Comparison of ENCODE assay signal across 22 cellular contexts in the genomic region with DNA sequence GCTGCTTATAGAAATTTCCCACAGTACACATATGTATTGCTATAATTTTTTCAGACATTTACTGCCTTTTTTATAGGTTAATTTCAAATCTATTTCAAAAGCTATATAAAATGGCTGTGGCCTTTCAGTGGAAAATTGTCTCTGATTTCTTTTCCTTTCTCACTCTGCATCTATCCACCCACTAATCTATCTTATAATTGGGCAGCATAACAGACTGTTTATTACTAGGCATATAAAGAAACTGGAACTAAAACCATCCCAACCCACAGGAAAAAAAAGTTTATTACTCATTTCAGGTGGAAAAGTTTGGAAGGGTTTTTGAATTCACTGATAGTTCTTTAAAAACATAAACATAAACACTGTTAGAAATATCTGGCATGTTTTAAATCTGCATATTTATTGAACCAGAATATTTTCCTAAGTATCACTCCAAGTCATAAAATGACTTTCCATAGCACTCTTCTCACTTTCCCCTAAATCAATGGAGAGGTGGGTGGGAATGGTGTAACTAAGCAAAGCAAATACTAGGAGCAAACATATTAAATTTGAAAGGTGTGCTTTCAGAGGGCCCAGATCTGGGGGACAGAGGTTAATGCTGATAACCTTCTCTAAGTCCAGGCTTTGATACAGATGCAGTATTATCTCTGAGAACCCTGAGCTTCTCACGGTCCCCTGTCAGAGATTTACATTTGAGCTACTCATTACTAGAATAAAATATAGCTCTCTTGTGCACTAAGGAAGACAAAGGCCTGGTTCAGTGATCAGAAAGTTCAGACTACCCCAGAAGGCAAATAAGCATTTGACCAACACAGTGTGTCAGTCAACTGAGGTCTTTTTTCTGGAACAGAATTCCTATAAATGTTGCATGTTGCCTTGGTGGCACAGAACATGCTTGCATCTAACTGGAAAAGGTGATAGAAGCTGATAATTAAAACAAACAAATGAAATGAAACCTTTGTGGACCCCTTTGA.
DNase-seq lines count a peak whose midpoint lies in the region; ATAC-seq and TF ChIP-seq lines count a peak whose summit lies in the region.
"Had no signal": no experiment of that assay in that cellular context is flagged by ENCODE, and none has a peak within 500 bp of the region (broad histone marks: within the 10 kb centered on the region; RNA-seq: fewer than 3 reads in every experiment).

No MANE protein-coding gene starts in this region.

- H3K36me3 ChIP-seq in colonic mucosa: no peaks in the 10 kb centered on the region
- H3K36me3 ChIP-seq: BLaER1, MG63 had no signal

- H3K36me3 Mint-ChIP-seq in nephron progenitor cell (ENCODE audit: low read depth) (no peaks in the 10 kb centered on the region), type B pancreatic cell (peaks cover 39% of the 10 kb centered on the region)
- H3K36me3 Mint-ChIP-seq in effector memory CD8-positive, alpha-beta T cell (ENCODE audit: insufficient read depth): no peaks in the 10 kb centered on the region

- H3K27me3 Mint-ChIP-seq in nephron progenitor cell (ENCODE audit: low read depth, poor library complexity): no peaks in the 10 kb centered on the region
- H3K27me3 Mint-ChIP-seq in type B pancreatic cell: peaks cover 8% of the 10 kb centered on the region
- no peaks in the 10 kb centered on the region for H3K27me3 Mint-ChIP-seq in effector memory CD8-positive, alpha-beta T cell
- H3K27me3 Mint-ChIP-seq: CD4-positive, alpha-beta T cell had no signal

- H3K27me3 ChIP-seq in colonic mucosa: no peaks in the 10 kb centered on the region
- H3K27me3 ChIP-seq: BLaER1, MG63 had no signal

- no peaks in the 10 kb centered on the region for H3K4me1 ChIP-seq in colonic mucosa

- H3K4me3 ChIP-seq in colonic mucosa: no peak overlapping the region
- H3K4me3 ChIP-seq: BLaER1, K562, MG63, PC-9 had no signal

- peak overlapping the region; percentile 55 for H3K27ac ChIP-seq in colonic mucosa
- H3K27ac ChIP-seq: BLaER1, PC-9 had no signal

- DNase-seq in HuH-7.5 (ENCODE audit: low spot score) (peak; percentile 6), colonic mucosa (peak; percentile 26), nephron progenitor cell (no peak), type B pancreatic cell (ENCODE audit: extremely low spot score, unreplicated experiment) (no peak), cerebellum (ENCODE audit: low spot score) (no peak)
- no peak for DNase-seq in effector memory CD8-positive, alpha-beta T cell
- no peak for DNase-seq in stimulated activated CD4-positive, alpha-beta T cell treated with anti-CD3 and anti-CD28 coated beads, Interleukin-2, amount 100 ng/mL, for 24 hours
- DNase-seq: CD4-positive, alpha-beta T cell; GOT3; HCEC 1CT; MG63; NCI-H1048; NCI-H1417 treated with DMSO at 0.1 percent for 48 hours; NCI-H187; NCI-H446 treated with DMSO at 0.1 percent for 48 hours; NCI-H526 treated with DMSO at 0.1 percent for 48 hours; PC-9; RPMI8226; SHP77; SK-N-SH had no signal

- intact Hi-C loops in colonic mucosa (cut with DNase I): no loop called here

- H3K9me3 ChIP-seq in colonic mucosa: no peaks in the 10 kb centered on the region
- H3K9me3 ChIP-seq: BLaER1, MG63, SK-N-SH had no signal

- H3K4me1 Mint-ChIP-seq in nephron progenitor cell (peaks cover 81% of the 10 kb centered on the region), type B pancreatic cell (ENCODE audit: unreplicated experiment) (peaks cover 37% of the 10 kb centered on the region)
- H3K4me1 Mint-ChIP-seq in effector memory CD8-positive, alpha-beta T cell (ENCODE audit: low read depth in 2 of 2): no peaks in the 10 kb centered on the region

- H3K9ac ChIP-seq in colonic mucosa (ENCODE audit: low read depth in 2 of 2, low read length in 2 of 2): no peak overlapping the region
- H3K9ac ChIP-seq: BLaER1, SK-N-SH had no signal

- TF ChIP-seq CTCF in colonic mucosa (IDR thresholded peaks at IDR 0.05): no peak
- TF ChIP-seq CTCF in nephron progenitor cell (IDR thresholded peaks at IDR 0.05): no peak
- no peak for TF ChIP-seq CTCF in type B pancreatic cell (conservative IDR thresholded peaks at IDR 0.05)

- H3K27ac Mint-ChIP-seq in nephron progenitor cell: peak overlapping the region; percentile 39
- peak overlapping the region; percentile 13 for H3K27ac Mint-ChIP-seq in type B pancreatic cell
- no peak overlapping the region for H3K27ac Mint-ChIP-seq in effector memory CD8-positive, alpha-beta T cell
- H3K27ac Mint-ChIP-seq: CD4-positive, alpha-beta T cell had no signal

- H3K4me3 Mint-ChIP-seq in nephron progenitor cell: no peak overlapping the region
- no peak overlapping the region for H3K4me3 Mint-ChIP-seq in type B pancreatic cell
- H3K4me3 Mint-ChIP-seq in effector memory CD8-positive, alpha-beta T cell: no peak overlapping the region
- H3K4me3 Mint-ChIP-seq: CD4-positive, alpha-beta T cell had no signal

- H3K9me3 Mint-ChIP-seq in nephron progenitor cell: peaks cover 3% of the 10 kb centered on the region
- H3K9me3 Mint-ChIP-seq in type B pancreatic cell: peaks cover 4% of the 10 kb centered on the region
- H3K9me3 Mint-ChIP-seq in effector memory CD8-positive, alpha-beta T cell: no peaks in the 10 kb centered on the region
- H3K9me3 Mint-ChIP-seq: CD4-positive, alpha-beta T cell had no signal

- no peak for ATAC-seq in effector memory CD8-positive, alpha-beta T cell (replicated peaks)
- ATAC-seq: K562 had no signal

Comparison
In these comparisons a context has a peak if more than half of its experiments do, and no peak if none do; other contexts are left out.
1. DNase-seq: peak in HuH-7.5 (single experiment) and colonic mucosa (single experiment); none in nephron progenitor cell (single experiment), type B pancreatic cell (single experiment), effector memory CD8-positive, alpha-beta T cell (0 of 3), cerebellum (single experiment) and stimulated activated CD4-positive, alpha-beta T cell treated with anti-CD3 and anti-CD28 coated beads, Interleukin-2, amount 100 ng/mL, for 24 hours (0 of 2).
2. H3K27ac Mint-ChIP-seq: peak in nephron progenitor cell (single experiment) and type B pancreatic cell (single experiment); none in effector memory CD8-positive, alpha-beta T cell (0 of 2).